In the genomic region with DNA sequence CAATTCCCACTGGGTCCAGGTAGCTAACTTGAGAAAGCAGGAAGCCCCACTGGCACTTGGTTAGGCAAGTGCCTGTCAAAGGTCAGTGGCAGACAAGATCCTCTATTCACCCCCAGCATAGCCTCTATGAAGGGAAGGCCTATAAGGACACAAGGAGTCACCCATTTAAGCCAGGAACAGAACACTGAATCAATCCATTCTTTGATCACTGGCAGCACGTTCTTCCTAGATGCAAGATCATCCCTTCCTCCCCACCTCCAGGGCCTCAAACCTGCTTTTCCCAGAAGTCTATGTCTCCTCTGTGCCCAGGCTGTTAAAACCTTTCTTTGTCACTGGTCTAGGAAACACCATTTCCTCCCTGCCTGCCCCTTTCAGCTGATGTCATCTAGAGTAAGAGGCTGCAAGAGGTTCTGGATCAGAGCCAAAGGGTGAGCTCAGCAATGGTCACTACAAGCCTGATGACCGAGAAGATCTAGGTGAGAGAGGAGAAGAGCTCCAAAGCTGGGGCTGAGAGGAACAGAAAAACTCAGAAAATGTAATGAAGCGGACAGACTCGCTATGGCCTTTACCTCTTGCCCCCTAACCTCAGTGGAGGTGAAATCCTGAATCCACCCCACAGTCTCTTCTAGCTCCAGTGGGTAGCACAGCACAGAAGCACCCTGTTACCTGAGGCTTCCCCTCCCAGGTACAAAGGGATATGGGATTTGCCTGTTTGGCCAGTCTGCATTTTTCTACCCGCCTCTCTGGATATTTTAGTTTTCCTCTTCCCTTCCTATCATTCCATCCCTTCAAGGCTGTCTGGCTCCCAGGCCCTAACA, we compare ENCODE assay signal across 1 cellular context.
TF ChIP-seq lines count a peak whose summit lies in the region.

No MANE protein-coding gene starts in this region.

TF ChIP-seq in K562, 482 proteins besides CTCF, POLR2A, EP300 and RAD21 (continued from another document and continues in another):
- TF ChIP-seq, protein P1, sequence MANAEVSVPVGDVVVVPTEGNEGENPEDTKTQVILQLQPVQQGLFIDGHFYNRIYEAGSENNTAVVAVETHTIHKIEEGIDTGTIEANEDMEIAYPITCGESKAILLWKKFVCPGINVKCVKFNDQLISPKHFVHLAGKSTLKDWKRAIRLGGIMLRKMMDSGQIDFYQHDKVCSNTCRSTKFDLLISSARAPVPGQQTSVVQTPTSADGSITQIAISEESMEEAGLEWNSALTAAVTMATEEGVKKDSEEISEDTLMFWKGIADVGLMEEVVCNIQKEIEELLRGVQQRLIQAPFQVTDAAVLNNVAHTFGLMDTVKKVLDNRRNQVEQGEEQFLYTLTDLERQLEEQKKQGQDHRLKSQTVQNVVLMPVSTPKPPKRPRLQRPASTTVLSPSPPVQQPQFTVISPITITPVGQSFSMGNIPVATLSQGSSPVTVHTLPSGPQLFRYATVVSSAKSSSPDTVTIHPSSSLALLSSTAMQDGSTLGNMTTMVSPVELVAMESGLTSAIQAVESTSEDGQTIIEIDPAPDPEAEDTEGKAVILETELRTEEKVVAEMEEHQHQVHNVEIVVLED (CRISPR knock-in tag; IDR thresholded peaks at IDR 0.05): peak; percentile 47
- TF ChIP-seq NFIX (CRISPR knock-in tag; IDR thresholded peaks at IDR 0.05; ENCODE audit: low read depth): no peak
- TF ChIP-seq ZNF165 (CRISPR knock-in tag; IDR thresholded peaks at IDR 0.05; ENCODE audit: borderline replicate concordance): peak; percentile 27; the same call in 1 of the 2 replicates
- TF ChIP-seq, protein P2, sequence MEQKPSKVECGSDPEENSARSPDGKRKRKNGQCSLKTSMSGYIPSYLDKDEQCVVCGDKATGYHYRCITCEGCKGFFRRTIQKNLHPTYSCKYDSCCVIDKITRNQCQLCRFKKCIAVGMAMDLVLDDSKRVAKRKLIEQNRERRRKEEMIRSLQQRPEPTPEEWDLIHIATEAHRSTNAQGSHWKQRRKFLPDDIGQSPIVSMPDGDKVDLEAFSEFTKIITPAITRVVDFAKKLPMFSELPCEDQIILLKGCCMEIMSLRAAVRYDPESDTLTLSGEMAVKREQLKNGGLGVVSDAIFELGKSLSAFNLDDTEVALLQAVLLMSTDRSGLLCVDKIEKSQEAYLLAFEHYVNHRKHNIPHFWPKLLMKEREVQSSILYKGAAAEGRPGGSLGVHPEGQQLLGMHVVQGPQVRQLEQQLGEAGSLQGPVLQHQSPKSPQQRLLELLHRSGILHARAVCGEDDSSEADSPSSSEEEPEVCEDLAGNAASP (IDR thresholded peaks at IDR 0.05): no peak
- no peak for TF ChIP-seq CBX8 (IDR thresholded peaks at IDR 0.05; ENCODE audit: borderline replicate concordance, extremely low read depth, low read depth, low read length, poor library complexity, severe bottlenecking)
- TF ChIP-seq, protein P3, sequence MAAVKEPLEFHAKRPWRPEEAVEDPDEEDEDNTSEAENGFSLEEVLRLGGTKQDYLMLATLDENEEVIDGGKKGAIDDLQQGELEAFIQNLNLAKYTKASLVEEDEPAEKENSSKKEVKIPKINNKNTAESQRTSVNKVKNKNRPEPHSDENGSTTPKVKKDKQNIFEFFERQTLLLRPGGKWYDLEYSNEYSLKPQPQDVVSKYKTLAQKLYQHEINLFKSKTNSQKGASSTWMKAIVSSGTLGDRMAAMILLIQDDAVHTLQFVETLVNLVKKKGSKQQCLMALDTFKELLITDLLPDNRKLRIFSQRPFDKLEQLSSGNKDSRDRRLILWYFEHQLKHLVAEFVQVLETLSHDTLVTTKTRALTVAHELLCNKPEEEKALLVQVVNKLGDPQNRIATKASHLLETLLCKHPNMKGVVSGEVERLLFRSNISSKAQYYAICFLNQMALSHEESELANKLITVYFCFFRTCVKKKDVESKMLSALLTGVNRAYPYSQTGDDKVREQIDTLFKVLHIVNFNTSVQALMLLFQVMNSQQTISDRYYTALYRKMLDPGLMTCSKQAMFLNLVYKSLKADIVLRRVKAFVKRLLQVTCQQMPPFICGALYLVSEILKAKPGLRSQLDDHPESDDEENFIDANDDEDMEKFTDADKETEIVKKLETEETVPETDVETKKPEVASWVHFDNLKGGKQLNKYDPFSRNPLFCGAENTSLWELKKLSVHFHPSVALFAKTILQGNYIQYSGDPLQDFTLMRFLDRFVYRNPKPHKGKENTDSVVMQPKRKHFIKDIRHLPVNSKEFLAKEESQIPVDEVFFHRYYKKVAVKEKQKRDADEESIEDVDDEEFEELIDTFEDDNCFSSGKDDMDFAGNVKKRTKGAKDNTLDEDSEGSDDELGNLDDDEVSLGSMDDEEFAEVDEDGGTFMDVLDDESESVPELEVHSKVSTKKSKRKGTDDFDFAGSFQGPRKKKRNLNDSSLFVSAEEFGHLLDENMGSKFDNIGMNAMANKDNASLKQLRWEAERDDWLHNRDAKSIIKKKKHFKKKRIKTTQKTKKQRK (IDR thresholded peaks at IDR 0.05; ENCODE audit: borderline replicate concordance, low read depth, low read length): no peak
- TF ChIP-seq ZNF717 (CRISPR knock-in tag; IDR thresholded peaks at IDR 0.05): 0 out of 2 replicates have a peak, but pooled peaks have one; percentile 70
- TF ChIP-seq ZNF121 (CRISPR knock-in tag; conservative IDR thresholded peaks at IDR 0.05): no peak
- no peak; the same call in 1 of the 2 replicates for TF ChIP-seq SMARCC2 (IDR thresholded peaks at IDR 0.05; ENCODE audit: low read depth)
- TF ChIP-seq NRF1 (conservative IDR thresholded peaks at IDR 0.05 in 1 of 2, IDR thresholded peaks at IDR 0.05 in 1 of 2): peak; percentile 44 to 48
- no peak for TF ChIP-seq TAF9B (IDR thresholded peaks at IDR 0.05; ENCODE audit: partially characterized antibody)
- TF ChIP-seq MYNN (IDR thresholded peaks at IDR 0.05): peak; percentile 53; the same call in 1 of the 2 replicates
- TF ChIP-seq MYNN (CRISPR knock-in tag; IDR thresholded peaks at IDR 0.05): no peak
- TF ChIP-seq EGR1 (conservative IDR thresholded peaks at IDR 0.05): no peak
- no peak for TF ChIP-seq SIX5 (IDR thresholded peaks at IDR 0.05; ENCODE audit: borderline replicate concordance in 1 of 2, insufficient read depth in 1 of 2, low read depth in 1 of 2, low read length in 2 of 2)
- no peak for TF ChIP-seq RFX1 (IDR thresholded peaks at IDR 0.05)
- TF ChIP-seq, protein P4, sequence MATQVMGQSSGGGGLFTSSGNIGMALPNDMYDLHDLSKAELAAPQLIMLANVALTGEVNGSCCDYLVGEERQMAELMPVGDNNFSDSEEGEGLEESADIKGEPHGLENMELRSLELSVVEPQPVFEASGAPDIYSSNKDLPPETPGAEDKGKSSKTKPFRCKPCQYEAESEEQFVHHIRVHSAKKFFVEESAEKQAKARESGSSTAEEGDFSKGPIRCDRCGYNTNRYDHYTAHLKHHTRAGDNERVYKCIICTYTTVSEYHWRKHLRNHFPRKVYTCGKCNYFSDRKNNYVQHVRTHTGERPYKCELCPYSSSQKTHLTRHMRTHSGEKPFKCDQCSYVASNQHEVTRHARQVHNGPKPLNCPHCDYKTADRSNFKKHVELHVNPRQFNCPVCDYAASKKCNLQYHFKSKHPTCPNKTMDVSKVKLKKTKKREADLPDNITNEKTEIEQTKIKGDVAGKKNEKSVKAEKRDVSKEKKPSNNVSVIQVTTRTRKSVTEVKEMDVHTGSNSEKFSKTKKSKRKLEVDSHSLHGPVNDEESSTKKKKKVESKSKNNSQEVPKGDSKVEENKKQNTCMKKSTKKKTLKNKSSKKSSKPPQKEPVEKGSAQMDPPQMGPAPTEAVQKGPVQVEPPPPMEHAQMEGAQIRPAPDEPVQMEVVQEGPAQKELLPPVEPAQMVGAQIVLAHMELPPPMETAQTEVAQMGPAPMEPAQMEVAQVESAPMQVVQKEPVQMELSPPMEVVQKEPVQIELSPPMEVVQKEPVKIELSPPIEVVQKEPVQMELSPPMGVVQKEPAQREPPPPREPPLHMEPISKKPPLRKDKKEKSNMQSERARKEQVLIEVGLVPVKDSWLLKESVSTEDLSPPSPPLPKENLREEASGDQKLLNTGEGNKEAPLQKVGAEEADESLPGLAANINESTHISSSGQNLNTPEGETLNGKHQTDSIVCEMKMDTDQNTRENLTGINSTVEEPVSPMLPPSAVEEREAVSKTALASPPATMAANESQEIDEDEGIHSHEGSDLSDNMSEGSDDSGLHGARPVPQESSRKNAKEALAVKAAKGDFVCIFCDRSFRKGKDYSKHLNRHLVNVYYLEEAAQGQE (CRISPR knock-in tag; IDR thresholded peaks at IDR 0.05; ENCODE audit: low read depth): 0 out of 2 replicates have a peak, but pooled peaks have one; percentile 28
- TF ChIP-seq ILK (tag; IDR thresholded peaks at IDR 0.05; ENCODE audit: borderline replicate concordance, low read depth): peak; percentile 64
- TF ChIP-seq SAP30 (IDR thresholded peaks at IDR 0.05; ENCODE audit: borderline replicate concordance, insufficient read depth, low read depth, low read length, poor library complexity, severe bottlenecking): no peak
- TF ChIP-seq POLR2AphosphoS2 (IDR thresholded peaks at IDR 0.05; ENCODE audit: low read length): peak; percentile 90
- no peak for TF ChIP-seq STAG1 (CRISPR knock-in tag; IDR thresholded peaks at IDR 0.05; ENCODE audit: borderline replicate concordance)
- no peak for TF ChIP-seq BMI1 (IDR thresholded peaks at IDR 0.05; ENCODE audit: low read length)
- no peak for TF ChIP-seq BCOR (IDR thresholded peaks at IDR 0.05)
- no peak for TF ChIP-seq ZNF140 (CRISPR knock-in tag; IDR thresholded peaks at IDR 0.05)
- TF ChIP-seq SIN3A (IDR thresholded peaks at IDR 0.05; ENCODE audit: borderline replicate concordance in 2 of 2, control insufficient read depth in 1 of 2, low read depth in 2 of 2, low read length in 2 of 2): no peak
- TF ChIP-seq, protein P5, sequence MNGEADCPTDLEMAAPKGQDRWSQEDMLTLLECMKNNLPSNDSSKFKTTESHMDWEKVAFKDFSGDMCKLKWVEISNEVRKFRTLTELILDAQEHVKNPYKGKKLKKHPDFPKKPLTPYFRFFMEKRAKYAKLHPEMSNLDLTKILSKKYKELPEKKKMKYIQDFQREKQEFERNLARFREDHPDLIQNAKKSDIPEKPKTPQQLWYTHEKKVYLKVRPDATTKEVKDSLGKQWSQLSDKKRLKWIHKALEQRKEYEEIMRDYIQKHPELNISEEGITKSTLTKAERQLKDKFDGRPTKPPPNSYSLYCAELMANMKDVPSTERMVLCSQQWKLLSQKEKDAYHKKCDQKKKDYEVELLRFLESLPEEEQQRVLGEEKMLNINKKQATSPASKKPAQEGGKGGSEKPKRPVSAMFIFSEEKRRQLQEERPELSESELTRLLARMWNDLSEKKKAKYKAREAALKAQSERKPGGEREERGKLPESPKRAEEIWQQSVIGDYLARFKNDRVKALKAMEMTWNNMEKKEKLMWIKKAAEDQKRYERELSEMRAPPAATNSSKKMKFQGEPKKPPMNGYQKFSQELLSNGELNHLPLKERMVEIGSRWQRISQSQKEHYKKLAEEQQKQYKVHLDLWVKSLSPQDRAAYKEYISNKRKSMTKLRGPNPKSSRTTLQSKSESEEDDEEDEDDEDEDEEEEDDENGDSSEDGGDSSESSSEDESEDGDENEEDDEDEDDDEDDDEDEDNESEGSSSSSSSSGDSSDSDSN (IDR thresholded peaks at IDR 0.05; ENCODE audit: borderline replicate concordance in 1 of 2, low read depth in 2 of 2, low read length in 2 of 2): no peak
- TF ChIP-seq ESRRB (CRISPR knock-in tag; IDR thresholded peaks at IDR 0.05; ENCODE audit: borderline replicate concordance): 0 out of 2 replicates have a peak, but pooled peaks have one; percentile 63
- TF ChIP-seq, protein P6, sequence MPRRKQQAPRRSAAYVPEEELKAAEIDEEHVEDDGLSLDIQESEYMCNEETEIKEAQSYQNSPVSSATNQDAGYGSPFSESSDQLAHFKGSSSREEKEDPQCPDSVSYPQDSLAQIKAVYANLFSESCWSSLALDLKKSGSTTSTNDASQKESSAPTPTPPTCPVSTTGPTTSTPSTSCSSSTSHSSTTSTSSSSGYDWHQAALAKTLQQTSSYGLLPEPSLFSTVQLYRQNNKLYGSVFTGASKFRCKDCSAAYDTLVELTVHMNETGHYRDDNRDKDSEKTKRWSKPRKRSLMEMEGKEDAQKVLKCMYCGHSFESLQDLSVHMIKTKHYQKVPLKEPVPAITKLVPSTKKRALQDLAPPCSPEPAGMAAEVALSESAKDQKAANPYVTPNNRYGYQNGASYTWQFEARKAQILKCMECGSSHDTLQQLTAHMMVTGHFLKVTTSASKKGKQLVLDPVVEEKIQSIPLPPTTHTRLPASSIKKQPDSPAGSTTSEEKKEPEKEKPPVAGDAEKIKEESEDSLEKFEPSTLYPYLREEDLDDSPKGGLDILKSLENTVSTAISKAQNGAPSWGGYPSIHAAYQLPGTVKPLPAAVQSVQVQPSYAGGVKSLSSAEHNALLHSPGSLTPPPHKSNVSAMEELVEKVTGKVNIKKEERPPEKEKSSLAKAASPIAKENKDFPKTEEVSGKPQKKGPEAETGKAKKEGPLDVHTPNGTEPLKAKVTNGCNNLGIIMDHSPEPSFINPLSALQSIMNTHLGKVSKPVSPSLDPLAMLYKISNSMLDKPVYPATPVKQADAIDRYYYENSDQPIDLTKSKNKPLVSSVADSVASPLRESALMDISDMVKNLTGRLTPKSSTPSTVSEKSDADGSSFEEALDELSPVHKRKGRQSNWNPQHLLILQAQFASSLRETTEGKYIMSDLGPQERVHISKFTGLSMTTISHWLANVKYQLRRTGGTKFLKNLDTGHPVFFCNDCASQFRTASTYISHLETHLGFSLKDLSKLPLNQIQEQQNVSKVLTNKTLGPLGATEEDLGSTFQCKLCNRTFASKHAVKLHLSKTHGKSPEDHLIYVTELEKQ (CRISPR knock-in tag; IDR thresholded peaks at IDR 0.05): peak; percentile 37; the same call in 1 of the 2 replicates
- TF ChIP-seq MCM2 (IDR thresholded peaks at IDR 0.05; ENCODE audit: low read depth): no peak
- peak; percentile 50; the same call in 1 of the 2 replicates for TF ChIP-seq PYGO2 (tag; IDR thresholded peaks at IDR 0.05)
- TF ChIP-seq HMG20B (CRISPR knock-in tag; IDR thresholded peaks at IDR 0.05): no peak
- peak; percentile 83 for TF ChIP-seq ARID1B (IDR thresholded peaks at IDR 0.05)
- peak; percentile 17; the same call in 1 of the 2 replicates for TF ChIP-seq IFI16 (CRISPR knock-in tag; IDR thresholded peaks at IDR 0.05)
- TF ChIP-seq POLR2H (tag; IDR thresholded peaks at IDR 0.05; ENCODE audit: low read depth): no peak
- no peak for TF ChIP-seq MEF2A (IDR thresholded peaks at IDR 0.05; ENCODE audit: control insufficient read depth, low read depth, low read length)
- TF ChIP-seq, protein P7, sequence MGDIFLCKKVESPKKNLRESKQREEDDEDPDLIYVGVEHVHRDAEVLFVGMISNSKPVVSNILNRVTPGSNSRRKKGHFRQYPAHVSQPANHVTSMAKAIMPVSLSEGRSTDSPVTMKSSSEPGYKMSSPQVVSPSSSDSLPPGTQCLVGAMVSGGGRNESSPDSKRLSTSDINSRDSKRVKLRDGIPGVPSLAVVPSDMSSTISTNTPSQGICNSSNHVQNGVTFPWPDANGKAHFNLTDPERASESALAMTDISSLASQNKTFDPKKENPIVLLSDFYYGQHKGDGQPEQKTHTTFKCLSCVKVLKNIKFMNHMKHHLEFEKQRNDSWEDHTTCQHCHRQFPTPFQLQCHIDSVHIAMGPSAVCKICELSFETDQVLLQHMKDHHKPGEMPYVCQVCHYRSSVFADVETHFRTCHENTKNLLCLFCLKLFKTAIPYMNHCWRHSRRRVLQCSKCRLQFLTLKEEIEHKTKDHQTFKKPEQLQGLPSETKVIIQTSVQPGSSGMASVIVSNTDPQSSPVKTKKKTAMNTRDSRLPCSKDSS (IDR thresholded peaks at IDR 0.05; ENCODE audit: low read depth, partially characterized antibody): no peak
- TF ChIP-seq KLF10 (CRISPR knock-in tag; IDR thresholded peaks at IDR 0.05): no peak; the same call in 1 of the 2 replicates
- no peak for TF ChIP-seq YBX1 (IDR thresholded peaks at IDR 0.05)
- 0 out of 2 replicates have a peak, but pooled peaks have one; percentile 4 for TF ChIP-seq ZNF444 (CRISPR knock-in tag; IDR thresholded peaks at IDR 0.05)
- no peak for TF ChIP-seq ZKSCAN3 (CRISPR knock-in tag; IDR thresholded peaks at IDR 0.05)
